In genomic region chr4:32824321-32824720, GRCh38 we compare ENCODE assay signal across 17 cellular contexts.
"Had no signal": no experiment of that assay in that cellular context is flagged by ENCODE, and none has a peak within 500 bp of the region (broad histone marks: within the 10 kb centered on the region; RNA-seq: fewer than 3 reads in every experiment).

No MANE protein-coding gene starts in this region.

- H3K4me3 ChIP-seq: ascending aorta, left ventricle myocardium inferior, prostate gland, transverse colon had no signal

- H3K9me3 ChIP-seq: ascending aorta, prostate gland, transverse colon had no signal

- H3K27ac ChIP-seq: ascending aorta, left ventricle myocardium inferior, prostate gland, transverse colon had no signal

- ATAC-seq: activated CD8-positive, alpha-beta memory T cell treated with anti-CD3 and anti-CD28 coated beads, Interleukin-2, amount 10 ng/mL, durations not matched to agents 7 days and 5 days; activated T-cell treated with anti-CD3 and anti-CD28 coated beads, Interleukin-2, amount 50 U/mL, for 4 hours; esophagus mucosa; natural killer cell; sciatic nerve had no signal

- H3K4me1 ChIP-seq: ascending aorta, left ventricle myocardium inferior, prostate gland, transverse colon had no signal

- FAIRE-seq: kidney had no signal

- H3K36me3 ChIP-seq: ascending aorta, left ventricle myocardium inferior, prostate gland, transverse colon had no signal

- DNase-seq: activated CD4-positive, alpha-beta T cell treated with anti-CD3 and anti-CD28 coated beads, Interleukin-2, amount 50 U/mL, for 4 hours; activated CD4-positive, CD25-positive, alpha-beta regulatory T cell treated with anti-CD3 and anti-CD28 coated beads, Interleukin-2, amount 50 U/mL, for 72 hours; activated CD8-positive, alpha-beta memory T cell treated with anti-CD3 and anti-CD28 coated beads, Interleukin-2, amount 10 ng/mL, durations not matched to agents 7 days and 5 days; activated effector memory CD4-positive, alpha-beta T cell treated with anti-CD3 and anti-CD28 coated beads, Interleukin-2, amount 50 U/mL, for 16 hours; activated T-cell treated with anti-CD3 and anti-CD28 coated beads, Interleukin-2, amount 50 U/mL, for 4 hours; kidney; left ventricle myocardium inferior; natural killer cell; occipital lobe; stimulated activated CD4-positive, alpha-beta T cell treated with anti-CD3 and anti-CD28 coated beads, Interleukin-12 subunit alpha, Interleukin-12 subunit beta, amount 100 ng/mL, for 4 hours; stimulated activated naive CD4-positive, alpha-beta T cell; substantia nigra; transverse colon had no signal

- H3K27me3 ChIP-seq: ascending aorta, transverse colon had no signal
